2 cellular contexts compared by ENCODE assay signal in genomic region chr22:50361688-50362087, GRCh38.
TF ChIP-seq lines count a peak whose summit lies in the region.

No MANE protein-coding gene starts in this region.

TF ChIP-seq in IMR-90, 13 proteins besides CTCF, POLR2A, EP300 and RAD21:
- no peak for TF ChIP-seq FOS (IDR thresholded peaks at IDR 0.05; ENCODE audit: low read depth, low read length)
- TF ChIP-seq RCOR1 (IDR thresholded peaks at IDR 0.05; ENCODE audit: insufficient replicate concordance, low read length), result no peak
- TF ChIP-seq CEBPB (IDR thresholded peaks at IDR 0.05; ENCODE audit: low read depth, low read length), result no peak
- no peak for TF ChIP-seq MXI1 (IDR thresholded peaks at IDR 0.05; ENCODE audit: borderline replicate concordance, low read depth, low read length)
- TF ChIP-seq BHLHE40 (IDR thresholded peaks at IDR 0.05; ENCODE audit: low read depth, low read length), result no peak
- TF ChIP-seq MAFK (IDR thresholded peaks at IDR 0.05; ENCODE audit: low read depth, low read length), result no peak
- TF ChIP-seq ELK1 (IDR thresholded peaks at IDR 0.05; ENCODE audit: borderline replicate concordance, low read depth, low read length), result no peak
- TF ChIP-seq MAZ (IDR thresholded peaks at IDR 0.05; ENCODE audit: borderline replicate concordance, low read depth, low read length), result no peak
- no peak for TF ChIP-seq SMC3 (IDR thresholded peaks at IDR 0.05; ENCODE audit: low read depth, low read length)
- TF ChIP-seq CHD1 (IDR thresholded peaks at IDR 0.05; ENCODE audit: low read depth, low read length), result no peak
- no peak for TF ChIP-seq NFE2L2 (IDR thresholded peaks at IDR 0.05; ENCODE audit: low read depth, low read length)
- TF ChIP-seq RFX5 (IDR thresholded peaks at IDR 0.05; ENCODE audit: low read depth, low read length), result no peak
- TF ChIP-seq USF2 (IDR thresholded peaks at IDR 0.05; ENCODE audit: low read depth, low read length), result no peak
TF ChIP-seq in IMR-90: peak in this region for 0.

TF ChIP-seq in HepG2, 621 proteins besides CTCF, POLR2A, EP300 and RAD21:
- TF ChIP-seq JARID2 (CRISPR knock-in tag; IDR thresholded peaks at IDR 0.05; ENCODE audit: insufficient replicate concordance), result no peak
- no peak for TF ChIP-seq ATM (IDR thresholded peaks at IDR 0.05; ENCODE audit: borderline replicate concordance)
- no peak for TF ChIP-seq ZNF672 (CRISPR knock-in tag; IDR thresholded peaks at IDR 0.05)
- TF ChIP-seq FIP1L1 (IDR thresholded peaks at IDR 0.05; ENCODE audit: borderline replicate concordance, insufficient read depth, low read depth, low read length), result no peak
- TF ChIP-seq CSRNP2 (CRISPR knock-in tag; conservative IDR thresholded peaks at IDR 0.05; ENCODE audit: low read depth), result no peak
- TF ChIP-seq SNAPC4 (CRISPR knock-in tag; IDR thresholded peaks at IDR 0.05), result no peak
- no peak for TF ChIP-seq TCF12 (IDR thresholded peaks at IDR 0.05)
- TF ChIP-seq TCF12 (CRISPR knock-in tag; IDR thresholded peaks at IDR 0.05), result no peak
- TF ChIP-seq HNF4A (CRISPR knock-in tag; IDR thresholded peaks at IDR 0.05), result 0 out of 2 replicates have a peak, but pooled peaks have one; percentile 21
- TF ChIP-seq SPEN (CRISPR knock-in tag; IDR thresholded peaks at IDR 0.05; ENCODE audit: low read depth), result 0 out of 2 replicates have a peak, but pooled peaks have one; percentile 14
- TF ChIP-seq ETV5 (CRISPR knock-in tag; IDR thresholded peaks at IDR 0.05; ENCODE audit: borderline replicate concordance), result no peak
- TF ChIP-seq SP4 (CRISPR knock-in tag; IDR thresholded peaks at IDR 0.05), result 0 out of 2 replicates have a peak, but pooled peaks have one; percentile 15
- TF ChIP-seq ZNF687 (CRISPR knock-in tag; IDR thresholded peaks at IDR 0.05), result peak; percentile 22; the same call in 1 of the 2 replicates
